1 cellular context compared by ENCODE assay signal in the genomic region with DNA sequence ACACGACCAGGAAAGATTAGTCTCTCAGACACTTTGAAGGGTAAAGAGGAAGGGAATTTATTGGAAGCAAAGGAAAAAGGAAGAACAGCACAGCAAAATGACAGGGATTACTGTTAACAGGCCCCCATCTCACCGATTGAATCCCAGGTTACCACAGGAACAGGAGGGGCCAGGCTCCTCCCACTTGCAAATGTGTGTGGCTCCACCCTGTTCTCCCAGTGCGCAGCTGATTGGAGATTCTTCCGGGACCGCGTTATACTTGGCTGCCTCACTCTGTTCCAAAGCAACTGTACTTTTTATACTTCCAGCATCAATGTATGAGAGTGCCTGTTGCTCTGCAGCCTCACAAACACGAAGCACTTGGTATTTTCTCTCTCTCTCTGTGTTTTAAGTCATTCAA.
TF ChIP-seq lines count a peak whose summit lies in the region.

No MANE protein-coding gene starts in this region.

TF ChIP-seq in GM23338, 12 proteins besides CTCF, POLR2A, EP300 and RAD21:
- no peak for TF ChIP-seq ETS1 (IDR thresholded peaks at IDR 0.05)
- TF ChIP-seq REST (IDR thresholded peaks at IDR 0.05; ENCODE audit: unreplicated experiment), result no peak
- TF ChIP-seq, protein P1, sequence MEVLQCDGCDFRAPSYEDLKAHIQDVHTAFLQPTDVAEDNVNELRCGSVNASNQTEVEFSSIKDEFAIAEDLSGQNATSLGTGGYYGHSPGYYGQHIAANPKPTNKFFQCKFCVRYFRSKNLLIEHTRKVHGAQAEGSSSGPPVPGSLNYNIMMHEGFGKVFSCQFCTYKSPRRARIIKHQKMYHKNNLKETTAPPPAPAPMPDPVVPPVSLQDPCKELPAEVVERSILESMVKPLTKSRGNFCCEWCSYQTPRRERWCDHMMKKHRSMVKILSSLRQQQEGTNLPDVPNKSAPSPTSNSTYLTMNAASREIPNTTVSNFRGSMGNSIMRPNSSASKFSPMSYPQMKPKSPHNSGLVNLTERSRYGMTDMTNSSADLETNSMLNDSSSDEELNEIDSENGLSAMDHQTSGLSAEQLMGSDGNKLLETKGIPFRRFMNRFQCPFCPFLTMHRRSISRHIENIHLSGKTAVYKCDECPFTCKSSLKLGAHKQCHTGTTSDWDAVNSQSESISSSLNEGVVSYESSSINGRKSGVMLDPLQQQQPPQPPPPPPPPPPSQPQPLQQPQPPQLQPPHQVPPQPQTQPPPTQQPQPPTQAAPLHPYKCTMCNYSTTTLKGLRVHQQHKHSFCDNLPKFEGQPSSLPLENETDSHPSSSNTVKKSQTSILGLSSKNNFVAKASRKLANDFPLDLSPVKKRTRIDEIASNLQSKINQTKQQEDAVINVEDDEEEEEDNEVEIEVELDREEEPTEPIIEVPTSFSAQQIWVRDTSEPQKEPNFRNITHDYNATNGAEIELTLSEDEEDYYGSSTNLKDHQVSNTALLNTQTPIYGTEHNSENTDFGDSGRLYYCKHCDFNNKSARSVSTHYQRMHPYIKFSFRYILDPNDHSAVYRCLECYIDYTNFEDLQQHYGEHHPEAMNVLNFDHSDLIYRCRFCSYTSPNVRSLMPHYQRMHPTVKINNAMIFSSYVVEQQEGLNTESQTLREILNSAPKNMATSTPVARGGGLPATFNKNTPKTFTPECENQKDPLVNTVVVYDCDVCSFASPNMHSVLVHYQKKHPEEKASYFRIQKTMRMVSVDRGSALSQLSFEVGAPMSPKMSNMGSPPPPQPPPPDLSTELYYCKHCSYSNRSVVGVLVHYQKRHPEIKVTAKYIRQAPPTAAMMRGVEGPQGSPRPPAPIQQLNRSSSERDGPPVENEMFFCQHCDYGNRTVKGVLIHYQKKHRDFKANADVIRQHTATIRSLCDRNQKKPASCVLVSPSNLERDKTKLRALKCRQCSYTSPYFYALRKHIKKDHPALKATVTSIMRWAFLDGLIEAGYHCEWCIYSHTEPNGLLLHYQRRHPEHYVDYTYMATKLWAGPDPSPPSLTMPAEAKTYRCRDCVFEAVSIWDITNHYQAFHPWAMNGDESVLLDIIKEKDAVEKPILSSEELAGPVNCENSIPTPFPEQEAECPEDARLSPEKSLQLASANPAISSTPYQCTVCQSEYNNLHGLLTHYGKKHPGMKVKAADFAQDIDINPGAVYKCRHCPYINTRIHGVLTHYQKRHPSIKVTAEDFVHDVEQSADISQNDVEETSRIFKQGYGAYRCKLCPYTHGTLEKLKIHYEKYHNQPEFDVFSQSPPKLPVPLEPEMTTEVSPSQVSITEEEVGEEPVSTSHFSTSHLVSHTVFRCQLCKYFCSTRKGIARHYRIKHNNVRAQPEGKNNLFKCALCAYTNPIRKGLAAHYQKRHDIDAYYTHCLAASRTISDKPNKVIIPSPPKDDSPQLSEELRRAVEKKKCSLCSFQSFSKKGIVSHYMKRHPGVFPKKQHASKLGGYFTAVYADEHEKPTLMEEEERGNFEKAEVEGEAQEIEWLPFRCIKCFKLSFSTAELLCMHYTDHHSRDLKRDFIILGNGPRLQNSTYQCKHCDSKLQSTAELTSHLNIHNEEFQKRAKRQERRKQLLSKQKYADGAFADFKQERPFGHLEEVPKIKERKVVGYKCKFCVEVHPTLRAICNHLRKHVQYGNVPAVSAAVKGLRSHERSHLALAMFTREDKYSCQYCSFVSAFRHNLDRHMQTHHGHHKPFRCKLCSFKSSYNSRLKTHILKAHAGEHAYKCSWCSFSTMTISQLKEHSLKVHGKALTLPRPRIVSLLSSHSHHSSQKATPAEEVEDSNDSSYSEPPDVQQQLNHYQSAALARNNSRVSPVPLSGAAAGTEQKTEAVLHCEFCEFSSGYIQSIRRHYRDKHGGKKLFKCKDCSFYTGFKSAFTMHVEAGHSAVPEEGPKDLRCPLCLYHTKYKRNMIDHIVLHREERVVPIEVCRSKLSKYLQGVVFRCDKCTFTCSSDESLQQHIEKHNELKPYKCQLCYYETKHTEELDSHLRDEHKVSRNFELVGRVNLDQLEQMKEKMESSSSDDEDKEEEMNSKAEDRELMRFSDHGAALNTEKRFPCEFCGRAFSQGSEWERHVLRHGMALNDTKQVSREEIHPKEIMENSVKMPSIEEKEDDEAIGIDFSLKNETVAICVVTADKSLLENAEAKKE (CRISPR knock-in tag; IDR thresholded peaks at IDR 0.05), result no peak
- no peak for TF ChIP-seq EZH2 (IDR thresholded peaks at IDR 0.05; ENCODE audit: low read depth, unreplicated experiment)
- TF ChIP-seq ZNF114 (CRISPR knock-in tag; IDR thresholded peaks at IDR 0.05), result no peak
- TF ChIP-seq NANOG (IDR thresholded peaks at IDR 0.05; ENCODE audit: borderline replicate concordance), result no peak
- no peak for TF ChIP-seq JUNB (IDR thresholded peaks at IDR 0.05; ENCODE audit: unreplicated experiment)
- TF ChIP-seq EZH2phosphoT487 (IDR thresholded peaks at IDR 0.05; ENCODE audit: unreplicated experiment), result no peak
- TF ChIP-seq CREB1 (CRISPR knock-in tag; IDR thresholded peaks at IDR 0.05; ENCODE audit: low read depth), result no peak
- no peak for TF ChIP-seq ZNF331 (CRISPR knock-in tag; IDR thresholded peaks at IDR 0.05; ENCODE audit: low read depth)
- no peak for TF ChIP-seq POLR2AphosphoS5 (IDR thresholded peaks at IDR 0.05; ENCODE audit: low read depth)
TF ChIP-seq in GM23338: peak in this region for 0.
